In the genomic region with DNA sequence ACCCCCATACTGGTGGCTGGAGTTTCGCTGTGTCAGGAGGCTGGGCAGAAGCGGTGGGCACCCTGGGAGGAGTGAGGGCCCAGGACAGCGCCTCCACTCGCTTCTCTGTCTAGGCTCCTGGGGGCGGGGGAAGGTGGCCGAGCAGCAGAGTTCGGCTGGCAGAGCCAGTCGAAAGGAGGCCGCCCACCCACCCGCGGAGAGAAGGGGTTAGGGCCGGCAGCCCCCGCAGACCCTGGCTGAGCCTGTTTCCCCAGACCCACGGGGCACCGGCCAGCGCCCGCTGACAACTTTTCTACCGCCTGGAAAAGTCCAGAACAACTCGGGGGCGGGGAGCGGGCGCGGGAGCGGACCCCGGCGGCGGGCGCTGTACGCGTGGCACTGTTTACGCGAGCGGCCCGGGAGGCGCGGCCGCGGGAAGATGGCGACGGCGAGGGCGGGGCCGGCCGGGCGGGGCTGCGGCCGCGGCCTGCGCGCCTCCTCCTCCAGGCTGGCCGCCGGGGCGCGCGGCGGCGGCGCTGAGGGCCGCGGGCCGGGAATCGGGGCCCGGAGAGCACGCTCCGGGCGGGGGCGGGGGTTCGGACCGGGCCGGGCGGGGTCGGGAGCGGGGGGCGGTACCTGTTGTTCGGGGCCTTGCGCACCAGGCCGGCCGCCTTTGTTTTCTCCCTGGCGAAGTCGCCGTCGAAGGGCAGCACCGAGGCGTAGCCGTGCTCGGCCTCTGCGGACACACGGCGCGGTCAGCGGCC, we compare ENCODE assay signal across 8 cellular contexts. TPM values are rescaled to one million over a fixed set of nuclear protein-coding genes. Genes with fewer than 3 reads are reported as not detected.
DNase-seq lines count a peak whose midpoint lies in the region; ATAC-seq and TF ChIP-seq lines count a peak whose summit lies in the region.

No MANE protein-coding gene starts in this region.

- peaks cover 0 to 20% (median 6%) of the 10 kb centered on the region in 4 donors for H3K4me1 Mint-ChIP-seq in naive thymus-derived CD8-positive, alpha-beta T cell

- H3K36me3 ChIP-seq in thyroid gland, result peaks cover 3 to 5% of the 10 kb centered on the region in 2 donors

- H3K4me3 Mint-ChIP-seq in naive thymus-derived CD8-positive, alpha-beta T cell, result peak overlapping the region; percentile 29 to 85 (median 71)

- peaks cover 66 to 70% of the 10 kb centered on the region in 2 donors for H3K4me1 ChIP-seq in thyroid gland

- H3K27me3 Mint-ChIP-seq in naive thymus-derived CD8-positive, alpha-beta T cell, result no peaks in the 10 kb centered on the region

- H3K27ac Mint-ChIP-seq in naive thymus-derived CD8-positive, alpha-beta T cell, result peak overlapping the region in 7 of 10 donors; percentile 41 to 90 (median 71)

- 0% methylated on average over 13 of the region's 91 CpGs; no CpG with 5 or more reads in 1 of the 2 donors for WGBS in thyroid gland, 2 donors

- peak overlapping the region; percentile 69 to 92 (median 82) for H3K4me3 ChIP-seq in thyroid gland (replicated peaks in 1 of 3)

- TF ChIP-seq POLR2A in GM19099 (IDR thresholded peaks at IDR 0.05; ENCODE audit: extremely low read depth, insufficient read length, low read depth), result peak; percentile 8
- TF ChIP-seq POLR2A in thyroid gland (IDR thresholded peaks at IDR 0.05), result peak in 1 of 2 donors; percentile 15

- TF ChIP-seq CTCF in thyroid gland (IDR thresholded peaks at IDR 0.05), result no peak

- peak; percentile 9 to 16 for ATAC-seq in naive thymus-derived CD8-positive, alpha-beta T cell
- no peak for ATAC-seq in GM19452 (IDR thresholded peaks at IDR 0.05; ENCODE audit: unreplicated experiment)

- intact Hi-C loops in thyroid gland (cut with DNase I), result loop anchor here (5.0 kb wide), 1 partner anchor 156 kb away; a partner anchor contains a TSS

- H3K9me3 Mint-ChIP-seq in naive thymus-derived CD8-positive, alpha-beta T cell, result no peaks in the 10 kb centered on the region

- no peaks in the 10 kb centered on the region for H3K9me3 ChIP-seq in thyroid gland

- POLR2A ChIA-PET in naive thymus-derived CD8-positive, alpha-beta T cell (lab: Charles Lee), result interaction anchor here (0.6 to 3.1 kb wide), 10 partner anchors 9 to 365 kb away, joined by 4 to 40 read pairs (median 16); a partner anchor contains a TSS

- H3K27me3 ChIP-seq in thyroid gland, result no peaks in the 10 kb centered on the region

- DNase-seq in AG20443 (ENCODE audit: low spot score) (peak; percentile 84), M059J (ENCODE audit: low read depth) (peak; percentile 30), fibroblast of gingiva (ENCODE audit: low read depth) (peak; percentile 54), thyroid gland (peak; percentile 56 to 57)
- peak; percentile 64 to 76 for DNase-seq in activated T-cell treated with anti-CD3 and anti-CD28 coated beads, Interleukin-2, amount 50 U/mL, for 48 hours
- peak; percentile 30 to 68 (median 57) for DNase-seq in naive thymus-derived CD8-positive, alpha-beta T cell

- H3K27ac ChIP-seq in thyroid gland, result peak overlapping the region; percentile 91 to 96 (median 91)

- no peaks in the 10 kb centered on the region for H3K36me3 Mint-ChIP-seq in naive thymus-derived CD8-positive, alpha-beta T cell

RNA-seq across cellular contexts. Expression of a gene that starts 0.6 kb away (rescaled TPM):
- 11.1 and 19.2 TPM in 2 replicates for total RNA-seq in M059J (2014; rRNA removed; shearing (Covaris generic))
- 10 to 100 TPM; 41.9 to 44.2 TPM for total RNA-seq in naive thymus-derived CD8-positive, alpha-beta T cell
- polyA plus RNA-seq in naive thymus-derived CD8-positive, alpha-beta T cell, result 10 to 100 TPM; 15.6 to 30.0 (median 20.5) TPM
- 100 to 1,000 TPM in 1 of 4 donors, 10 to 100 TPM in 3; 48.1 to 102 (median 61.9) TPM for total RNA-seq in thyroid gland

RNA-seq across cellular contexts. Expression of a gene that starts 19.4 kb away (rescaled TPM):
- 7.7 and 14.2 TPM in 2 replicates for total RNA-seq in M059J (2014; rRNA removed; shearing (Covaris generic))
- 10 to 100 TPM; 28.4 to 30.1 TPM for total RNA-seq in naive thymus-derived CD8-positive, alpha-beta T cell
- 10 to 100 TPM; 16.3 to 22.2 (median 18.8) TPM for polyA plus RNA-seq in naive thymus-derived CD8-positive, alpha-beta T cell
- total RNA-seq in thyroid gland, result 10 to 100 TPM; 13.0 to 30.0 (median 17.0) TPM

RNA-seq across cellular contexts. Expression of a gene that starts 19.4 kb away (rescaled TPM):
- 0.44 TPM in 1 of 2 replicates, not detected in the other for total RNA-seq in M059J (2014; rRNA removed; shearing (Covaris generic))
- total RNA-seq in naive thymus-derived CD8-positive, alpha-beta T cell, result 1 to 10 TPM; 2.9 to 3.8 TPM
- polyA plus RNA-seq in naive thymus-derived CD8-positive, alpha-beta T cell, result under 1 TPM in 2 of 3 donors, not detected in 1; 0.44 to 0.55 TPM
- 1 to 10 TPM; 1.5 to 5.4 (median 3.0) TPM for total RNA-seq in thyroid gland

Comparison
In these comparisons a context has a peak if more than half of its experiments do, and no peak if none do; other contexts are left out.
1. DNase-seq: peak in every context shown above with its lines; median percentile 84 in AG20443; 70 in activated T-cell treated with anti-CD3 and anti-CD28 coated beads, Interleukin-2, amount 50 U/mL, for 48 hours; 57 in naive thymus-derived CD8-positive, alpha-beta T cell; 56 in thyroid gland; 54 in fibroblast of gingiva; 30 in M059J.